23 cellular contexts compared by ENCODE assay signal in the genomic region with DNA sequence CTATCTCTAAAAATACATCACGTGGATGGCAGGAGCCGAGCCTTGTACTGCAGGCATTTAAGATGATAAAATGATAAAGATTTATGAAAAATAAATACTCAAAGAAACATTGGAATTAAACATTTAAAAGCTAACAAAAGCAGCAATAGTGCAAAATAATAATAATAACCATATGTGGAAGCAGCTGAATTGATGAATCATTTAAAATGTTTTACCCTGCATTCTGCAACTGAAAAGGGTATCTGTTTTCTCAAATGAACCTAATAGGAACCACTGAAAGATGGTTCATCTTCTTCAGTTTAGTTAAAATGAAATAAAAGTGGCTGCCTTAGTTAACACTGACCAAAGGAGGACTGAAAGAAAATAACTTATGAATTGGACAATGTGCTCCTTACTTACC.
"Had no signal": no experiment of that assay in that cellular context is flagged by ENCODE, and none has a peak within 500 bp of the region (broad histone marks: within the 10 kb centered on the region; RNA-seq: fewer than 3 reads in every experiment).

No MANE protein-coding gene starts in this region.

- H3K4me3 Mint-ChIP-seq: endodermal cell; immature natural killer cell; natural killer cell treated with Interleukin-12 subunit alpha and Interleukin-12 subunit beta and Interleukin-15 and Interleukin-18, amount 100 ng/mL, for 72 hours; stimulated activated effector memory CD8-positive, alpha-beta T cell treated with anti-CD3 and anti-CD28 coated beads, Interleukin-12 subunit alpha, Interleukin-12 subunit beta, amount 100 ng/mL, for 72 hours; type B pancreatic cell had no signal

- H3K27ac ChIP-seq: epithelial cell of prostate, left ventricle myocardium inferior, lower lobe of right lung, right atrium auricular region, stomach, thyroid gland had no signal

- H3K4me3 ChIP-seq: dorsolateral prefrontal cortex, left ventricle myocardium inferior, lower lobe of right lung, prostate gland, right atrium auricular region, smooth muscle cell, stomach, thyroid gland had no signal

- H3K27me3 ChIP-seq: dorsolateral prefrontal cortex, right atrium auricular region, stomach, thyroid gland had no signal

- H3K36me3 Mint-ChIP-seq: immature natural killer cell; stimulated activated effector memory CD8-positive, alpha-beta T cell treated with anti-CD3 and anti-CD28 coated beads, Interleukin-12 subunit alpha, Interleukin-12 subunit beta, amount 100 ng/mL, for 72 hours; type B pancreatic cell had no signal

- ATAC-seq: esophagus mucosa; left colon; natural killer cell treated with Interleukin-12 subunit alpha and Interleukin-12 subunit beta and Interleukin-15 and Interleukin-18, amount 100 ng/mL, for 72 hours; stimulated activated effector memory CD8-positive, alpha-beta T cell treated with anti-CD3 and anti-CD28 coated beads, Interleukin-12 subunit alpha, Interleukin-12 subunit beta, amount 100 ng/mL, for 72 hours had no signal

- H3K4me1 ChIP-seq: left ventricle myocardium inferior, lower lobe of right lung, right atrium auricular region, thyroid gland had no signal

- H3K27ac Mint-ChIP-seq: endodermal cell; immature natural killer cell; natural killer cell treated with Interleukin-12 subunit alpha and Interleukin-12 subunit beta and Interleukin-15 and Interleukin-18, amount 100 ng/mL, for 72 hours; stimulated activated effector memory CD8-positive, alpha-beta T cell treated with anti-CD3 and anti-CD28 coated beads, Interleukin-12 subunit alpha, Interleukin-12 subunit beta, amount 100 ng/mL, for 72 hours had no signal

- H3K36me3 ChIP-seq: left ventricle myocardium inferior, lower lobe of right lung, prostate gland, right atrium auricular region, stomach, thyroid gland had no signal

- H3K9me3 ChIP-seq: left ventricle myocardium inferior, lower lobe of right lung, prostate gland, right atrium auricular region, stomach, thyroid gland had no signal

- H3K27me3 Mint-ChIP-seq: natural killer cell treated with Interleukin-12 subunit alpha and Interleukin-12 subunit beta and Interleukin-15 and Interleukin-18, amount 100 ng/mL, for 72 hours; type B pancreatic cell had no signal

- DNase-seq: dorsolateral prefrontal cortex; effector CD8-positive, alpha-beta T cell; endodermal cell; immature natural killer cell; islet precursor cell; kidney glomerular epithelial cell; left colon; left ventricle myocardium inferior; lower lobe of right lung; stimulated activated CD4-positive, alpha-beta T cell treated with anti-CD3 and anti-CD28 coated beads, Interleukin-12 subunit alpha, Interleukin-12 subunit beta, amount 100 ng/mL, for 4 hours; stimulated activated CD4-positive, alpha-beta T cell treated with anti-CD3 and anti-CD28 coated beads, Interleukin-2, amount 100 ng/mL, for 24 hours; stimulated activated CD4-positive, alpha-beta T cell treated with anti-CD3 and anti-CD28 coated beads, Interleukin-4, amount 100 ng/mL, for 24 hours; stimulated activated naive CD4-positive, alpha-beta T cell treated with Interleukin-2 at 50 U/mL for 16 hours; stomach; thyroid gland had no signal

- H3K9me3 Mint-ChIP-seq: endodermal cell had no signal

- H3K4me1 Mint-ChIP-seq: immature natural killer cell; stimulated activated effector memory CD8-positive, alpha-beta T cell treated with anti-CD3 and anti-CD28 coated beads, Interleukin-12 subunit alpha, Interleukin-12 subunit beta, amount 100 ng/mL, for 72 hours had no signal

- H3K4me2 ChIP-seq: smooth muscle cell had no signal
